ENCODE assay signal across 8 cellular contexts in genomic region chr4:128061566-128062536, GRCh38. TPM values are rescaled to one million over a fixed set of nuclear protein-coding genes. Genes with fewer than 3 reads are reported as not detected.
A peak's percentile ranks its signal among the peaks of the same experiment; 100 is the strongest.
DNase-seq lines count a peak whose midpoint lies in the region; ATAC-seq, FAIRE-seq and TF ChIP-seq lines count a peak whose summit lies in the region.

No MANE protein-coding gene starts in this region.

- no peaks in the 10 kb centered on the region for H3K27me3 ChIP-seq in bronchial epithelial cell (ENCODE audit: control insufficient read depth, insufficient read depth, low read length)

- peak overlapping the region; percentile 92 for H3K4me3 Mint-ChIP-seq in WTC11

- no peaks in the 10 kb centered on the region for H3K27me3 Mint-ChIP-seq in WTC11 (ENCODE audit: low read depth)

- H3K4me1 Mint-ChIP-seq in WTC11 = peaks cover 26% of the 10 kb centered on the region

- peak overlapping the region; percentile 82 for H3K4me3 ChIP-seq in bronchial epithelial cell (ENCODE audit: low read depth, low read length)

- ATAC-seq in HG02885 (IDR thresholded peaks at IDR 0.05; ENCODE audit: poor library complexity, unreplicated experiment) (peak; percentile 37), WTC11 (peak; percentile 7)

- POLR2A ChIA-PET in WTC11 (lab: Charles Lee) = interaction anchor here (0.6 to 4.2 kb wide), 8 partner anchors 7 to 1354 kb away, joined by 3 to 53 read pairs (median 4); partner anchors contain the start of genes ABHD18, HSPA4L, MFSD8 and PLK4

- H3K27ac Mint-ChIP-seq in WTC11 = peak overlapping the region; percentile 90

- no peaks in the 10 kb centered on the region for H3K36me3 Mint-ChIP-seq in WTC11

- no peaks in the 10 kb centered on the region for H3K9me3 Mint-ChIP-seq in WTC11

- DNase-seq in SHP77 (lab: John Stamatoyannopoulos, UW) (peak; percentile 55), SHP77 treated with DMSO at 0.1 percent for 48 hours (lab: John Stamatoyannopoulos, UW) (no peak), NCI-H1930 (lab: John Stamatoyannopoulos, UW) (peak; percentile 63 to 68), WTC11 (ENCODE audit: low spot score) (peak; percentile 67), bronchial epithelial cell (ENCODE audit: low read depth) (peak; percentile 67), islet precursor cell (peak; percentile 83)
- DNase-seq in stimulated activated CD4-positive, alpha-beta T cell treated with anti-CD3 and anti-CD28 coated beads, Interleukin-12 subunit alpha, Interleukin-12 subunit beta, amount 100 ng/mL, for 24 hours (ENCODE audit: low read depth in 2 of 2) = peak; percentile 26 to 54

- no peak for FAIRE-seq in bronchial epithelial cell (lab: Jason Lieb, UNC)

- TF ChIP-seq CTCF in WTC11 (IDR thresholded peaks at IDR 0.05) = no peak
- peak; percentile 36 for TF ChIP-seq CTCF in bronchial epithelial cell (IDR thresholded peaks at IDR 0.05; ENCODE audit: insufficient read depth, low read length, severe bottlenecking)

- CTCF ChIA-PET in WTC11 (lab: Charles Lee) = interaction anchor here (2.6 to 3.5 kb wide), 2 partner anchors 11 to 96 kb away, joined by 8 to 19 read pairs; partner anchors contain the start of genes ABHD18 and MFSD8

- H3K36me3 ChIP-seq in bronchial epithelial cell (ENCODE audit: control insufficient read depth, insufficient read depth, low read length) = no peaks in the 10 kb centered on the region

TF ChIP-seq in WTC11, 78 proteins besides CTCF, POLR2A, EP300 and RAD21 (continues in another document):
- TF ChIP-seq SOX15 (CRISPR knock-in tag; IDR thresholded peaks at IDR 0.05) (no peak), GTF2I (CRISPR knock-in tag; conservative IDR thresholded peaks at IDR 0.05) (no peak), ZNF425 (CRISPR knock-in tag; conservative IDR thresholded peaks at IDR 0.05) (no peak), ZNF317 (CRISPR knock-in tag; IDR thresholded peaks at IDR 0.05; ENCODE audit: borderline replicate concordance, low read depth) (no peak), AR (CRISPR knock-in tag; IDR thresholded peaks at IDR 0.05) (no peak), PRRX2 (CRISPR knock-in tag; IDR thresholded peaks at IDR 0.05) (no peak), ZNF423 (CRISPR knock-in tag; IDR thresholded peaks at IDR 0.05) (no peak), PREB (CRISPR knock-in tag; IDR thresholded peaks at IDR 0.05; ENCODE audit: borderline replicate concordance) (no peak), ZNF396 (CRISPR knock-in tag; IDR thresholded peaks at IDR 0.05; ENCODE audit: borderline replicate concordance) (no peak), CBFB (CRISPR knock-in tag; IDR thresholded peaks at IDR 0.05; ENCODE audit: low read depth) (no peak), NFATC4 (CRISPR knock-in tag; IDR thresholded peaks at IDR 0.05) (no peak), E2F1 (CRISPR knock-in tag; IDR thresholded peaks at IDR 0.05) (no peak), ZNF121 (CRISPR knock-in tag; IDR thresholded peaks at IDR 0.05) (no peak), NFE2L1 (CRISPR knock-in tag; IDR thresholded peaks at IDR 0.05) (no peak)
- TF ChIP-seq, protein P1, sequence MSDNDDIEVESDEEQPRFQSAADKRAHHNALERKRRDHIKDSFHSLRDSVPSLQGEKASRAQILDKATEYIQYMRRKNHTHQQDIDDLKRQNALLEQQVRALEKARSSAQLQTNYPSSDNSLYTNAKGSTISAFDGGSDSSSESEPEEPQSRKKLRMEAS (CRISPR knock-in tag; IDR thresholded peaks at IDR 0.05) = 0 out of 2 replicates have a peak, but pooled peaks have one; percentile 34
- TF ChIP-seq, protein P2, sequence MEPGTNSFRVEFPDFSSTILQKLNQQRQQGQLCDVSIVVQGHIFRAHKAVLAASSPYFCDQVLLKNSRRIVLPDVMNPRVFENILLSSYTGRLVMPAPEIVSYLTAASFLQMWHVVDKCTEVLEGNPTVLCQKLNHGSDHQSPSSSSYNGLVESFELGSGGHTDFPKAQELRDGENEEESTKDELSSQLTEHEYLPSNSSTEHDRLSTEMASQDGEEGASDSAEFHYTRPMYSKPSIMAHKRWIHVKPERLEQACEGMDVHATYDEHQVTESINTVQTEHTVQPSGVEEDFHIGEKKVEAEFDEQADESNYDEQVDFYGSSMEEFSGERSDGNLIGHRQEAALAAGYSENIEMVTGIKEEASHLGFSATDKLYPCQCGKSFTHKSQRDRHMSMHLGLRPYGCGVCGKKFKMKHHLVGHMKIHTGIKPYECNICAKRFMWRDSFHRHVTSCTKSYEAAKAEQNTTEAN (CRISPR knock-in tag; IDR thresholded peaks at IDR 0.05) = no peak
- TF ChIP-seq, protein P3, sequence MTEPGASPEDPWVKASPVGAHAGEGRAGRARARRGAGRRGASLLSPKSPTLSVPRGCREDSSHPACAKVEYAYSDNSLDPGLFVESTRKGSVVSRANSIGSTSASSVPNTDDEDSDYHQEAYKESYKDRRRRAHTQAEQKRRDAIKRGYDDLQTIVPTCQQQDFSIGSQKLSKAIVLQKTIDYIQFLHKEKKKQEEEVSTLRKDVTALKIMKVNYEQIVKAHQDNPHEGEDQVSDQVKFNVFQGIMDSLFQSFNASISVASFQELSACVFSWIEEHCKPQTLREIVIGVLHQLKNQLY (CRISPR knock-in tag; IDR thresholded peaks at IDR 0.05) = no peak

RNA-seq across cellular contexts. Expression of gene LARP1B, which starts 0.7 kb away (rescaled TPM):
- 31.0 to 35.6 TPM (median 31.1 TPM) in 3 replicates for total RNA-seq in WTC11 (2021)
- 52.6 and 57.9 TPM in 2 replicates for total RNA-seq in bronchial epithelial cell
